In genomic region chr1:179809506-179810366, GRCh38 we compare ENCODE assay signal across 8 cellular contexts.
A peak's percentile ranks its signal among the peaks of the same experiment; 100 is the strongest.
DNase-seq lines count a peak whose midpoint lies in the region; ATAC-seq, FAIRE-seq and TF ChIP-seq lines count a peak whose summit lies in the region.

No MANE protein-coding gene starts in this region.

- no peak overlapping the region for H3K4me3 ChIP-seq in KMS-11 (IDR thresholded peaks at IDR 0.05; ENCODE audit: insufficient read depth, low read depth, low read length)
- H3K4me3 ChIP-seq in fibroblast of mammary gland (ENCODE audit: control insufficient read depth, low read depth, low read length), result no peak overlapping the region
- H3K4me3 ChIP-seq in neural progenitor cell, result no peak overlapping the region

- FAIRE-seq in D721Med (lab: Jason Lieb, UNC), result peak; percentile 68

- H3K36me3 ChIP-seq in KMS-11 (ENCODE audit: insufficient read depth) (no peaks in the 10 kb centered on the region), neural progenitor cell (no peaks in the 10 kb centered on the region)

- no peaks in the 10 kb centered on the region for H3F3A ChIP-seq in neural progenitor cell (ENCODE audit: low read depth)

- peak; percentile 86 for DNase-seq in D721Med (ENCODE audit: insufficient read length, low spot score)
- peak; percentile 15 for DNase-seq in OCI-M2 (lab: John Stamatoyannopoulos, UW; ENCODE audit: unreplicated experiment)
- peak; percentile 68 for DNase-seq in activated T-cell treated with anti-CD3 and anti-CD28 coated beads, Interleukin-2, amount 50 U/mL, for 1 hour
- peak; percentile 75 for DNase-seq in fibroblast of mammary gland (ENCODE audit: low read depth)
- DNase-seq in neural progenitor cell (ENCODE audit: low spot score), result peak; percentile 87
- DNase-seq in superior temporal gyrus (ENCODE audit: extremely low spot score), result peak; percentile 90

- H3K4me1 ChIP-seq in KMS-11 (ENCODE audit: low read depth, poor library complexity, severe bottlenecking) (no peaks in the 10 kb centered on the region), neural progenitor cell (no peaks in the 10 kb centered on the region)

- H4K20me1 ChIP-seq in KMS-11 (ENCODE audit: insufficient read depth) (no peaks in the 10 kb centered on the region), neural progenitor cell (ENCODE audit: low read depth) (no peaks in the 10 kb centered on the region)

- peak overlapping the region; percentile 34 for H2AFZ ChIP-seq in KMS-11 (ENCODE audit: low read depth)
- no peak overlapping the region for H2AFZ ChIP-seq in neural progenitor cell (replicated peaks)

- no peak overlapping the region for H3K9ac ChIP-seq in KMS-11
- no peak overlapping the region for H3K9ac ChIP-seq in neural progenitor cell

- no peak overlapping the region for H3K27ac Mint-ChIP-seq in neural progenitor cell

- H3K4me3 Mint-ChIP-seq in neural progenitor cell, result no peak overlapping the region

- H3K27me3 ChIP-seq in KMS-11 (ENCODE audit: insufficient read depth, low read depth) (no peaks in the 10 kb centered on the region), neural progenitor cell (peaks cover 15% of the 10 kb centered on the region)

- H3K79me2 ChIP-seq in KMS-11 (ENCODE audit: insufficient read depth, low read depth), result no peaks in the 10 kb centered on the region
- no peaks in the 10 kb centered on the region for H3K79me2 ChIP-seq in neural progenitor cell (ENCODE audit: low read depth)

- H3K9me3 ChIP-seq in neural progenitor cell (ENCODE audit: low read depth), result no peaks in the 10 kb centered on the region

- H3K27ac ChIP-seq in KMS-11, result no peak overlapping the region
- no peak overlapping the region for H3K27ac ChIP-seq in neural progenitor cell

- peaks cover 24% of the 10 kb centered on the region for H3K4me1 Mint-ChIP-seq in neural progenitor cell

- no peaks in the 10 kb centered on the region for H3K36me3 Mint-ChIP-seq in neural progenitor cell

- peak; percentile 98 for TF ChIP-seq CTCF in D721Med (IDR thresholded peaks at IDR 0.05; ENCODE audit: insufficient read depth, missing control alignments)
- peak; percentile 99 for TF ChIP-seq CTCF in KMS-11 (conservative IDR thresholded peaks at IDR 0.05; ENCODE audit: low read depth, low read length)
- TF ChIP-seq CTCF in fibroblast of mammary gland (conservative IDR thresholded peaks at IDR 0.05; ENCODE audit: control insufficient read depth, insufficient read depth, low read depth, low read length), result peak; percentile 92
- TF ChIP-seq CTCF in neural progenitor cell (IDR thresholded peaks at IDR 0.05), result peak; percentile 90

- ATAC-seq in GM21526 (IDR thresholded peaks at IDR 0.05; ENCODE audit: low FRiP score, unreplicated experiment), result peak; percentile 64

- H3K27me3 Mint-ChIP-seq in neural progenitor cell (ENCODE audit: insufficient read depth, low read depth), result peaks cover 7% of the 10 kb centered on the region

- no peaks in the 10 kb centered on the region for H3K9me3 Mint-ChIP-seq in neural progenitor cell

- H3K4me2 ChIP-seq in KMS-11, result no peak overlapping the region; the same call in 1 of the 2 replicates
- no peak overlapping the region for H3K4me2 ChIP-seq in neural progenitor cell

Comparison
In these comparisons a context has a peak if more than half of its experiments do, and no peak if none do; other contexts are left out.
1. DNase-seq: peak in every context shown above with its lines; median percentile 90 in superior temporal gyrus; 87 in neural progenitor cell; 86 in D721Med; 75 in fibroblast of mammary gland; 68 in activated T-cell treated with anti-CD3 and anti-CD28 coated beads, Interleukin-2, amount 50 U/mL, for 1 hour; 15 in OCI-M2.